In genomic region chr3:60246361-60246760, GRCh38 we compare ENCODE assay signal across 21 cellular contexts.
"Had no signal": no experiment of that assay in that cellular context is flagged by ENCODE, and none has a peak within 500 bp of the region (broad histone marks: within the 10 kb centered on the region; RNA-seq: fewer than 3 reads in every experiment).

No MANE protein-coding gene starts in this region.

- ATAC-seq: activated CD8-positive, alpha-beta T cell treated with anti-CD3 and anti-CD28 coated beads, Interleukin-2, amount 10 ng/mL, durations not matched to agents 7 days and 5 days; T-helper 17 cell; WTC11 had no signal

- DNase-seq: activated CD4-positive, alpha-beta T cell treated with anti-CD3 and anti-CD28 coated beads for 48 hours; activated CD4-positive, alpha-beta T cell treated with anti-CD3 and anti-CD28 coated beads, Interleukin-2, amount 50 U/mL, for 4 hours; activated CD4-positive, CD25-positive, alpha-beta regulatory T cell treated with anti-CD3 and anti-CD28 coated beads, Interleukin-2, amount 50 U/mL, for 72 hours; activated CD8-positive, alpha-beta memory T cell treated with anti-CD3 and anti-CD28 coated beads, Interleukin-2, amount 50 U/mL, for 48 hours; activated CD8-positive, alpha-beta T cell treated with anti-CD3 and anti-CD28 coated beads, Interleukin-2, amount 10 ng/mL, durations not matched to agents 7 days and 5 days; activated naive CD4-positive, alpha-beta T cell treated with anti-CD3 and anti-CD28 coated beads, Interleukin-2, amount 50 U/mL, for 16 hours; activated naive CD8-positive, alpha-beta T cell treated with anti-CD3 and anti-CD28 coated beads, Interleukin-2, amount 10 ng/mL, durations not matched to agents 7 days and 5 days; activated T-cell treated with anti-CD3 and anti-CD28 coated beads, Interleukin-2, amount 50 U/mL, for 1 hour; aorta; caudate nucleus; MG63; NCI-H1436; NCI-H1930; NCI-H345; NCI-H510A; NCI-H748 treated with DMSO at 0.1 percent for 48 hours; Peyer's patch; SHP77; T-helper 17 cell; T-helper 9 cell had no signal
